In the genomic region with DNA sequence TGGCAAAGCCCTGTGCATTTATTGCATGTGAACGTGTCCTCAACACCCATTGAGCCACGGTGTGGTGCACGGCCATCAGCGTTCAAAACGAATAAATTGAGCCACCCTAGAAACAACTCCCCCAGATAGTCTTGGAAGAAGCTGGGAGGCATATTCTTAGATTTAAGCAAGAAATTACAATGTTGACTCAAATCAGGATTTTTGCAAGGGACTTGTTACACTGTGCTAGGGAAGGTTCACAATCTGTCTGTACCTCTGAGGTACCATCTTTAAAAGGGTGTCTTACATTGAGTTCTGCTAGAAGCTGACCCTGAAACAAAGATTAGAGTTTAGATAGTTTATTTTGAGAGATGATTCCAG, we compare ENCODE assay signal across 20 cellular contexts. TPM values are rescaled to one million over a fixed set of nuclear protein-coding genes. Genes with fewer than 3 reads are reported as not detected.
DNase-seq lines count a peak whose midpoint lies in the region; ATAC-seq and TF ChIP-seq lines count a peak whose summit lies in the region.
"Had no signal": no experiment of that assay in that cellular context is flagged by ENCODE, and none has a peak within 500 bp of the region (broad histone marks: within the 10 kb centered on the region; RNA-seq: fewer than 3 reads in every experiment).

No MANE protein-coding gene starts in this region.

- peak overlapping the region; percentile 28; the same call in 1 of the 2 replicates for H3K27ac ChIP-seq in KMS-11
- H3K27ac ChIP-seq in brain microvascular endothelial cell = no peak overlapping the region
- no peak overlapping the region for H3K27ac ChIP-seq in heart right ventricle
- H3K27ac ChIP-seq: pancreas, WERI-Rb-1 had no signal

- in situ Hi-C loops in brain microvascular endothelial cell (cut with HindIII; ENCODE audit: low pct_ligation_motif_present, low sequenced_read_pairs) = no loop called here

- H3K4me3 Mint-ChIP-seq in activated CD4-positive, alpha-beta T cell treated with anti-CD3 and anti-CD28 coated beads for 36 hours = peak overlapping the region; percentile 63
- H3K4me3 Mint-ChIP-seq in natural killer cell = peak overlapping the region; percentile 77
- H3K4me3 Mint-ChIP-seq: GM23338, type B pancreatic cell had no signal

- peak overlapping the region; percentile 95 for H3K27ac Mint-ChIP-seq in activated CD4-positive, alpha-beta T cell treated with anti-CD3 and anti-CD28 coated beads for 36 hours
- H3K27ac Mint-ChIP-seq in activated naive CD4-positive, alpha-beta T cell treated with anti-CD3 and anti-CD28 coated beads, Interleukin-2, amount 50 U/mL, for 72 hours = peak overlapping the region; percentile 98 to 99
- H3K27ac Mint-ChIP-seq in natural killer cell = peak overlapping the region; percentile 91 to 100
- H3K27ac Mint-ChIP-seq: B cell, GM23338, type B pancreatic cell had no signal

- H4K20me1 ChIP-seq in KMS-11 (ENCODE audit: insufficient read depth) = no peaks in the 10 kb centered on the region

- H2AFZ ChIP-seq in KMS-11 (ENCODE audit: low read depth) = peak overlapping the region; percentile 31
- H2AFZ ChIP-seq: GM23338 had no signal

- H3K9me3 ChIP-seq in heart right ventricle = no peaks in the 10 kb centered on the region
- H3K9me3 ChIP-seq: pancreas had no signal

- H3K27me3 ChIP-seq in KMS-11 (ENCODE audit: insufficient read depth, low read depth) (no peaks in the 10 kb centered on the region), brain microvascular endothelial cell (replicated peaks) (peaks cover 13% of the 10 kb centered on the region), heart right ventricle (peaks cover 0 to 33% (median 11%) of the 10 kb centered on the region in 7 donors)
- H3K27me3 ChIP-seq: pancreas had no signal

- POLR2A ChIA-PET in activated CD4-positive, alpha-beta T cell treated with anti-CD3 and anti-CD28 coated beads for 36 hours (lab: Charles Lee) = interaction anchor here (0.9 to 6.3 kb wide), 6 partner anchors 8 to 282 kb away, joined by 3 to 57 read pairs (median 3); a partner anchor contains a TSS

- no peaks in the 10 kb centered on the region for H3K27me3 Mint-ChIP-seq in activated CD4-positive, alpha-beta T cell treated with anti-CD3 and anti-CD28 coated beads for 36 hours
- no peaks in the 10 kb centered on the region for H3K27me3 Mint-ChIP-seq in natural killer cell (ENCODE audit: low read depth in 2 of 2)

- H3K4me1 ChIP-seq in KMS-11 (ENCODE audit: low read depth, poor library complexity, severe bottlenecking) (peaks cover 52% of the 10 kb centered on the region), heart right ventricle (no peaks in the 10 kb centered on the region)
- H3K4me1 ChIP-seq: pancreas had no signal

- H3K9me3 Mint-ChIP-seq in activated CD4-positive, alpha-beta T cell treated with anti-CD3 and anti-CD28 coated beads for 36 hours (ENCODE audit: low read depth) = no peaks in the 10 kb centered on the region
- H3K9me3 Mint-ChIP-seq in activated naive CD4-positive, alpha-beta T cell treated with anti-CD3 and anti-CD28 coated beads, Interleukin-2, amount 50 U/mL, for 72 hours = no peaks in the 10 kb centered on the region
- no peaks in the 10 kb centered on the region for H3K9me3 Mint-ChIP-seq in natural killer cell
- H3K9me3 Mint-ChIP-seq: GM23338, type B pancreatic cell had no signal

- TF ChIP-seq CTCF in KMS-11 (conservative IDR thresholded peaks at IDR 0.05; ENCODE audit: low read depth, low read length) = no peak
- TF ChIP-seq CTCF in natural killer cell (IDR thresholded peaks at IDR 0.05) = no peak
- TF ChIP-seq CTCF in brain microvascular endothelial cell (IDR thresholded peaks at IDR 0.05; ENCODE audit: low read depth, low read length, missing control alignments) = no peak
- no peak for TF ChIP-seq CTCF in heart right ventricle (IDR thresholded peaks at IDR 0.05)

- no peak overlapping the region for H3K4me2 ChIP-seq in KMS-11
- H3K4me2 ChIP-seq: GM23338 had no signal

- H3K4me3 ChIP-seq in KMS-11 (IDR thresholded peaks at IDR 0.05; ENCODE audit: insufficient read depth, low read depth, low read length) (no peak overlapping the region), brain microvascular endothelial cell (ENCODE audit: low read depth, low read length) (no peak overlapping the region), heart right ventricle (no peak overlapping the region)
- H3K4me3 ChIP-seq: GM23338, lung, pancreas had no signal

- H3K36me3 ChIP-seq in KMS-11 (ENCODE audit: insufficient read depth) = no peaks in the 10 kb centered on the region
- no peaks in the 10 kb centered on the region for H3K36me3 ChIP-seq in brain microvascular endothelial cell (replicated peaks)
- no peaks in the 10 kb centered on the region for H3K36me3 ChIP-seq in heart right ventricle
- H3K36me3 ChIP-seq: pancreas, WERI-Rb-1 had no signal

- peak; percentile 32 for ATAC-seq in activated CD4-positive, alpha-beta T cell treated with anti-CD3 and anti-CD28 coated beads for 36 hours
- ATAC-seq in activated naive CD4-positive, alpha-beta T cell treated with anti-CD3 and anti-CD28 coated beads, Interleukin-2, amount 50 U/mL, for 72 hours = peak; percentile 13 to 39
- ATAC-seq in natural killer cell (peak in 1 of 3 donors; percentile 5), heart right ventricle (no peak)

- CTCF ChIA-PET in activated CD4-positive, alpha-beta T cell treated with anti-CD3 and anti-CD28 coated beads for 36 hours (lab: Charles Lee) = interaction anchor here (0.6 to 5.6 kb wide), 8 partner anchors 15 to 48 kb away, joined by 3 to 62 read pairs (median 4); a partner anchor contains a TSS

- WGBS in heart right ventricle, 2 donors = 68 to 74% methylated on average over 5 of the region's 5 CpGs

- intact Hi-C loops in activated CD4-positive, alpha-beta T cell treated with anti-CD3 and anti-CD28 coated beads for 36 hours (cut with DNase I, micrococcal nuclease) = loop anchor here (1.0 to 5.0 kb wide), 2 partner anchors 10 to 125 kb away; no protein-coding TSS in a partner anchor
- intact Hi-C loops in natural killer cell (cut with micrococcal nuclease) = no loop called here
- intact Hi-C loops in heart right ventricle (cut with DNase I) = no loop called here

- DNase-seq in activated CD4-positive, alpha-beta T cell treated with anti-CD3 and anti-CD28 coated beads for 36 hours = no peak
- no peak for DNase-seq in activated CD4-positive, alpha-beta T cell treated with anti-CD3 and anti-CD28 coated beads, Interleukin-2, amount 50 U/mL, for 4 hours
- no peak for DNase-seq in activated naive CD4-positive, alpha-beta T cell treated with anti-CD3 and anti-CD28 coated beads, Interleukin-2, amount 50 U/mL, for 72 hours (ENCODE audit: low spot score in 2 of 2)
- DNase-seq in natural killer cell (no peak), NAMALWA (ENCODE audit: low spot score) (no peak), brain microvascular endothelial cell (no peak), heart right ventricle (no peak)
- DNase-seq: 8988T, GDM1, kidney, SHP77 treated with DMSO at 0.1 percent for 48 hours, WERI-Rb-1 had no signal

- no peaks in the 10 kb centered on the region for H3K79me2 ChIP-seq in KMS-11 (ENCODE audit: insufficient read depth, low read depth)

- peaks cover 96% of the 10 kb centered on the region for H3K4me1 Mint-ChIP-seq in activated CD4-positive, alpha-beta T cell treated with anti-CD3 and anti-CD28 coated beads for 36 hours
- peaks cover 99 to 100% of the 10 kb centered on the region in 2 donors for H3K4me1 Mint-ChIP-seq in natural killer cell

- H3K9ac ChIP-seq in KMS-11 = no peak overlapping the region

- H3K36me3 Mint-ChIP-seq in activated CD4-positive, alpha-beta T cell treated with anti-CD3 and anti-CD28 coated beads for 36 hours (ENCODE audit: low read depth) = peaks cover 64% of the 10 kb centered on the region
- peaks cover 9 to 33% of the 10 kb centered on the region in 2 donors for H3K36me3 Mint-ChIP-seq in activated naive CD4-positive, alpha-beta T cell treated with anti-CD3 and anti-CD28 coated beads, Interleukin-2, amount 50 U/mL, for 72 hours
- H3K36me3 Mint-ChIP-seq in natural killer cell = peaks cover 33% of the 10 kb centered on the region
- H3K36me3 Mint-ChIP-seq: type B pancreatic cell had no signal

RNA-seq across cellular contexts. Expression of a gene that starts 16.2 kb away (rescaled TPM):
- 100 to 1,000 TPM; 149 TPM for total RNA-seq in activated CD4-positive, alpha-beta T cell treated with anti-CD3 and anti-CD28 coated beads for 36 hours
- total RNA-seq in activated naive CD4-positive, alpha-beta T cell treated with anti-CD3 and anti-CD28 coated beads, Interleukin-2, amount 50 U/mL, for 72 hours = 100 to 1,000 TPM; 118 to 158 TPM
- total RNA-seq in natural killer cell (1,000 to 10,000 TPM; 1,027 to 1,374 (median 1,309) TPM), heart right ventricle (1 to 10 TPM in 2 of 10 donors, under 1 TPM in 7, not detected in 1; 0.31 to 6.5 (median 0.74) TPM)
- polyA plus RNA-seq in heart right ventricle = under 1 TPM; 0.39 to 0.66 TPM
- total RNA-seq: fibroblast of villous mesenchyme, myocyte had no signal

RNA-seq across cellular contexts. Expression of a gene that starts 51.4 kb away (rescaled TPM):
- total RNA-seq in activated CD4-positive, alpha-beta T cell treated with anti-CD3 and anti-CD28 coated beads for 36 hours = 1 to 10 TPM; 8.8 to 9.4 TPM
- 10 to 100 TPM; 11.7 to 15.1 TPM for total RNA-seq in activated naive CD4-positive, alpha-beta T cell treated with anti-CD3 and anti-CD28 coated beads, Interleukin-2, amount 50 U/mL, for 72 hours
- total RNA-seq in natural killer cell (10 to 100 TPM in 1 of 3 donors, 1 to 10 TPM in 2; 6.7 to 15.8 (median 8.9) TPM), heart right ventricle (100 to 1,000 TPM in 1 of 10 donors, 10 to 100 TPM in 9; 56.9 to 113 (median 76.7) TPM)
- 10 to 100 TPM; 30.5 to 35.2 TPM for polyA plus RNA-seq in heart right ventricle

Comparison
In these comparisons a context has a peak if more than half of its experiments do, and no peak if none do; other contexts are left out.
1. ATAC-seq: peak in activated CD4-positive, alpha-beta T cell treated with anti-CD3 and anti-CD28 coated beads for 36 hours (single experiment) and activated naive CD4-positive, alpha-beta T cell treated with anti-CD3 and anti-CD28 coated beads, Interleukin-2, amount 50 U/mL, for 72 hours (2 of 2); none in heart right ventricle (0 of 8).
2. RNA of a gene that starts 16.2 kb away (total RNA-seq): 1,027 to 1,374 TPM in natural killer cell, 118 to 158 TPM in activated naive CD4-positive, alpha-beta T cell treated with anti-CD3 and anti-CD28 coated beads, Interleukin-2, amount 50 U/mL, for 72 hours and 149 TPM in activated CD4-positive, alpha-beta T cell treated with anti-CD3 and anti-CD28 coated beads for 36 hours; 0.31 to 6.5 TPM in heart right ventricle; every median in the first group is over 10 times any median in the second.
3. intact Hi-C loops: an anchor here in activated CD4-positive, alpha-beta T cell treated with anti-CD3 and anti-CD28 coated beads for 36 hours (1.0 to 5.0 kb wide); none called in natural killer cell and heart right ventricle.
4. Peak in every context shown above with its lines, with median percentiles within 50 percentile points of each other: H3K27ac Mint-ChIP-seq.